17 cellular contexts compared by ENCODE assay signal in genomic region chr17:2849327-2849670, GRCh38. TPM values are rescaled to one million over a fixed set of nuclear protein-coding genes. Genes with fewer than 3 reads are reported as not detected.
DNase-seq lines count a peak whose midpoint lies in the region; ATAC-seq and TF ChIP-seq lines count a peak whose summit lies in the region.
"Had no signal": no experiment of that assay in that cellular context is flagged by ENCODE, and none has a peak within 500 bp of the region (broad histone marks: within the 10 kb centered on the region; RNA-seq: fewer than 3 reads in every experiment).

No MANE protein-coding gene starts in this region.

- H3K18ac ChIP-seq in mesendoderm (ENCODE audit: low read length), result no peak overlapping the region

- no peak overlapping the region for H2BK120ac ChIP-seq in mesendoderm (ENCODE audit: low read depth, low read length)

- no peak for TF ChIP-seq CTCF in GM23338 (conservative IDR thresholded peaks at IDR 0.05; ENCODE audit: low read depth in 2 of 2)
- TF ChIP-seq CTCF in chondrocyte (IDR thresholded peaks at IDR 0.05), result no peak
- no peak for TF ChIP-seq CTCF in stomach (IDR thresholded peaks at IDR 0.05)
- no peak for TF ChIP-seq CTCF in mucosa of descending colon (IDR thresholded peaks at IDR 0.05)

- TF ChIP-seq POLR2A in stomach (IDR thresholded peaks at IDR 0.05) (no peak), GM18505 (IDR thresholded peaks at IDR 0.05; ENCODE audit: borderline replicate concordance, extremely low read depth, insufficient read depth, insufficient read length) (no peak)

- H3K36me3 ChIP-seq in GM23338 (ENCODE audit: insufficient read depth) (no peaks in the 10 kb centered on the region), mesendoderm (ENCODE audit: control insufficient read depth, insufficient read depth, low read length) (no peaks in the 10 kb centered on the region), stomach (no peaks in the 10 kb centered on the region), mucosa of descending colon (ENCODE audit: low read depth) (no peaks in the 10 kb centered on the region)
- H3K36me3 ChIP-seq: ovary, Peyer's patch, thoracic aorta had no signal

- no peak overlapping the region for H2AFZ ChIP-seq in GM23338

- no peak overlapping the region for H3K4ac ChIP-seq in mesendoderm (ENCODE audit: low read depth, low read length)

- H3K56ac ChIP-seq in mesendoderm (ENCODE audit: low read length), result peak overlapping the region; percentile 42

- H3K36me3 Mint-ChIP-seq in GM23338 (ENCODE audit: low read depth) (no peaks in the 10 kb centered on the region), chondrocyte (ENCODE audit: low read depth) (no peaks in the 10 kb centered on the region)
- H3K36me3 Mint-ChIP-seq: activated naive CD4-positive, alpha-beta T cell treated with anti-CD3 and anti-CD28 coated beads, Interleukin-2, amount 10 ng/mL, durations not matched to agents 7 days and 5 days; naive B cell had no signal

- H3K27ac ChIP-seq in GM23338 (ENCODE audit: low read depth) (no peak overlapping the region), mesendoderm (ENCODE audit: low read depth, low read length) (no peak overlapping the region), stomach (peak overlapping the region in 4 of 5 donors; percentile 18 to 64 (median 28))
- H3K27ac ChIP-seq: KMS-11, ovary, Peyer's patch, thoracic aorta had no signal

- no peaks in the 10 kb centered on the region for H3K79me1 ChIP-seq in mesendoderm (ENCODE audit: low read length)

- H3K9me2 ChIP-seq in GM23338 (ENCODE audit: insufficient read depth), result no peaks in the 10 kb centered on the region

- H3K23ac ChIP-seq in mesendoderm (ENCODE audit: low read length), result no peak overlapping the region

- H3F3A ChIP-seq in GM23338 (replicated peaks; ENCODE audit: low read depth), result 0 out of 2 replicates have a peak, but pooled peaks cover 4% of the 10 kb centered on the region

- TF ChIP-seq EP300 in stomach (IDR thresholded peaks at IDR 0.05), result no peak

- no peak overlapping the region for H3K9ac ChIP-seq in mesendoderm (ENCODE audit: low read length)
- H3K9ac ChIP-seq: KMS-11 had no signal

- peaks cover 36% of the 10 kb centered on the region for H3K4me1 ChIP-seq in GM23338 (ENCODE audit: insufficient read depth)
- peaks cover 4% of the 10 kb centered on the region for H3K4me1 ChIP-seq in mesendoderm (ENCODE audit: control insufficient read depth, low read depth, low read length)
- peaks cover 15 to 36% (median 27%) of the 10 kb centered on the region in 4 donors for H3K4me1 ChIP-seq in stomach
- H3K4me1 ChIP-seq in mucosa of descending colon (ENCODE audit: low read depth), result peaks cover 11% of the 10 kb centered on the region

- no peak overlapping the region for H4K8ac ChIP-seq in mesendoderm (ENCODE audit: low read depth, low read length)

- H3K4me3 ChIP-seq in GM23338 (peak overlapping the region; percentile 30; the same call in 1 of the 2 replicates), mesendoderm (ENCODE audit: low read length) (no peak overlapping the region), stomach (no peak overlapping the region), mucosa of descending colon (no peak overlapping the region)
- H3K4me3 ChIP-seq: ovary, Peyer's patch, thoracic aorta had no signal

- no peak overlapping the region for H2AK5ac ChIP-seq in mesendoderm (ENCODE audit: low read length)

- WGBS in mesendoderm (ENCODE audit: extremely low coverage, insufficient coverage, low lambda C conversion rate), result no CpG with 5 or more reads among the region's 13 CpGs
- 55 to 66% (median 63%) methylated on average over 11 to 13 of the region's 13 CpGs for WGBS in stomach, 5 donors

- H3K4me3 Mint-ChIP-seq in GM23338, result no peak overlapping the region
- H3K4me3 Mint-ChIP-seq in chondrocyte (ENCODE audit: unreplicated experiment), result no peak overlapping the region
- H3K4me3 Mint-ChIP-seq: activated naive CD4-positive, alpha-beta T cell treated with anti-CD3 and anti-CD28 coated beads, Interleukin-2, amount 10 ng/mL, durations not matched to agents 7 days and 5 days had no signal

- intact Hi-C loops in stomach (cut with DNase I; ENCODE audit: low total_unique reads), result loop anchor here (5.0 kb wide), 1 partner anchor 78 kb away; no protein-coding TSS in a partner anchor
- intact Hi-C loops in mucosa of descending colon (cut with DNase I, micrococcal nuclease), result loop anchor here in 1 of 2 donors (5.0 kb wide), 1 partner anchor 163 kb away; no protein-coding TSS in a partner anchor

- H3K79me2 ChIP-seq in GM23338 (replicated peaks; ENCODE audit: insufficient read depth) (peaks cover 8% of the 10 kb centered on the region), mesendoderm (ENCODE audit: control insufficient read depth, insufficient read depth, low read length) (peaks cover 4% of the 10 kb centered on the region)

- H3K27me3 Mint-ChIP-seq in GM23338 (ENCODE audit: insufficient read depth, low read depth, poor library complexity), result peaks cover 25% of the 10 kb centered on the region
- no peaks in the 10 kb centered on the region for H3K27me3 Mint-ChIP-seq in chondrocyte (ENCODE audit: low read depth)

- H3K4me1 Mint-ChIP-seq in GM23338 (peaks cover 28% of the 10 kb centered on the region), chondrocyte (ENCODE audit: low read depth) (peaks cover 21% of the 10 kb centered on the region)

- no peak overlapping the region for H4K5ac ChIP-seq in mesendoderm (ENCODE audit: low read length)

- H2BK15ac ChIP-seq in mesendoderm (replicated peaks; ENCODE audit: low read depth), result no peak overlapping the region

- no peak overlapping the region for H3K27ac Mint-ChIP-seq in GM23338
- H3K27ac Mint-ChIP-seq in chondrocyte (ENCODE audit: unreplicated experiment), result peak overlapping the region; percentile 22
- H3K27ac Mint-ChIP-seq: activated naive CD4-positive, alpha-beta T cell treated with anti-CD3 and anti-CD28 coated beads, Interleukin-2, amount 10 ng/mL, durations not matched to agents 7 days and 5 days had no signal

- H4K20me1 ChIP-seq in GM23338 (replicated peaks; ENCODE audit: insufficient read depth), result no peaks in the 10 kb centered on the region; the same call in 1 of the 2 replicates

- no peak overlapping the region for H2BK5ac ChIP-seq in mesendoderm (ENCODE audit: low read length)

- H3K9me3 ChIP-seq in stomach (no peaks in the 10 kb centered on the region), mucosa of descending colon (no peaks in the 10 kb centered on the region)
- H3K9me3 ChIP-seq: ovary, Peyer's patch, thoracic aorta had no signal

- H3K9me3 Mint-ChIP-seq in GM23338 (no peaks in the 10 kb centered on the region), chondrocyte (ENCODE audit: low read depth) (no peaks in the 10 kb centered on the region)
- H3K9me3 Mint-ChIP-seq: activated CD4-positive, alpha-beta T cell treated with anti-CD3 and anti-CD28 coated beads, Interleukin-2, amount 10 ng/mL, durations not matched to agents 24 days and 14 days; activated naive CD4-positive, alpha-beta T cell treated with anti-CD3 and anti-CD28 coated beads, Interleukin-2, amount 10 ng/mL, durations not matched to agents 7 days and 5 days; CD4-positive, CD25-positive, alpha-beta regulatory T cell; dendritic cell treated with granulocyte-macrophage colony-stimulating factor and Interleukin-4, amounts not matched to agents 40 ng/mL and 50 ng/mL, for 4 days; naive B cell had no signal

- H3K27me3 ChIP-seq in GM23338 (ENCODE audit: insufficient read depth) (no peaks in the 10 kb centered on the region), mesendoderm (ENCODE audit: insufficient read depth, low read length, poor library complexity) (no peaks in the 10 kb centered on the region), stomach (peaks cover 0 to 18% (median 3%) of the 10 kb centered on the region in 3 donors)
- H3K27me3 ChIP-seq: ovary, Peyer's patch had no signal

- ATAC-seq in GM23338 (peak; percentile 16), mucosa of descending colon (no peak), left lobe of liver (no peak), GM18505 (IDR thresholded peaks at IDR 0.05; ENCODE audit: unreplicated experiment) (no peak)

- DNase-seq in GM23338 (ENCODE audit: low spot score) (peak; percentile 68), chondrocyte (ENCODE audit: low spot score) (no peak), mesendoderm (no peak), stomach (no peak), mucosa of descending colon (no peak), COR-L47 (lab: John Stamatoyannopoulos, UW) (no peak), left lobe of liver (ENCODE audit: low spot score) (no peak)

- H3K4me2 ChIP-seq in GM23338, result peak overlapping the region; percentile 65
- no peak overlapping the region for H3K4me2 ChIP-seq in mesendoderm (ENCODE audit: low read length)
- H3K4me2 ChIP-seq: KMS-11 had no signal

TF ChIP-seq in GM23338, 12 proteins besides CTCF, POLR2A, EP300 and RAD21 (continues in another document):
- TF ChIP-seq ETS1 (IDR thresholded peaks at IDR 0.05), result no peak
- TF ChIP-seq CREB1 (CRISPR knock-in tag; IDR thresholded peaks at IDR 0.05; ENCODE audit: low read depth), result no peak

RNA-seq across cellular contexts. Expression of gene RAP1GAP2, which starts 53.1 kb away (rescaled TPM):
- total RNA-seq in GM23338 (2014; rRNA removed; shearing (Covaris generic)), result 40.3 and 46.1 TPM in 2 replicates
- polyA plus RNA-seq in GM23338 (2016; fragmentation: Nextera tagmentation; extraction: Ambion mirVana) (17.8 and 18.6 TPM in 2 replicates), stomach (10 to 100 TPM; 11.8 to 25.0 (median 17.9) TPM)
- total RNA-seq in chondrocyte (3.3 to 5.5 TPM (median 3.4 TPM) in 3 replicates), stomach (10 to 100 TPM; 26.4 to 92.4 (median 50.7) TPM), mucosa of descending colon (10 to 100 TPM; 26.6 to 45.3 (median 43.3) TPM), left lobe of liver (1.9 TPM)
- 20.7 TPM for polyA plus RNA-seq in mesendoderm (2013, experiment 1 of 2)
- polyA plus RNA-seq in mesendoderm (2013, experiment 2 of 2), result 21.1 TPM

Comparison
In these comparisons a context has a peak if more than half of its experiments do, and no peak if none do; other contexts are left out.
1. H3K27ac ChIP-seq: peak in stomach (4 of 5); none in GM23338 (single experiment) and mesendoderm (single experiment).